ENCODE assay signal across 1 cellular context in the genomic region with DNA sequence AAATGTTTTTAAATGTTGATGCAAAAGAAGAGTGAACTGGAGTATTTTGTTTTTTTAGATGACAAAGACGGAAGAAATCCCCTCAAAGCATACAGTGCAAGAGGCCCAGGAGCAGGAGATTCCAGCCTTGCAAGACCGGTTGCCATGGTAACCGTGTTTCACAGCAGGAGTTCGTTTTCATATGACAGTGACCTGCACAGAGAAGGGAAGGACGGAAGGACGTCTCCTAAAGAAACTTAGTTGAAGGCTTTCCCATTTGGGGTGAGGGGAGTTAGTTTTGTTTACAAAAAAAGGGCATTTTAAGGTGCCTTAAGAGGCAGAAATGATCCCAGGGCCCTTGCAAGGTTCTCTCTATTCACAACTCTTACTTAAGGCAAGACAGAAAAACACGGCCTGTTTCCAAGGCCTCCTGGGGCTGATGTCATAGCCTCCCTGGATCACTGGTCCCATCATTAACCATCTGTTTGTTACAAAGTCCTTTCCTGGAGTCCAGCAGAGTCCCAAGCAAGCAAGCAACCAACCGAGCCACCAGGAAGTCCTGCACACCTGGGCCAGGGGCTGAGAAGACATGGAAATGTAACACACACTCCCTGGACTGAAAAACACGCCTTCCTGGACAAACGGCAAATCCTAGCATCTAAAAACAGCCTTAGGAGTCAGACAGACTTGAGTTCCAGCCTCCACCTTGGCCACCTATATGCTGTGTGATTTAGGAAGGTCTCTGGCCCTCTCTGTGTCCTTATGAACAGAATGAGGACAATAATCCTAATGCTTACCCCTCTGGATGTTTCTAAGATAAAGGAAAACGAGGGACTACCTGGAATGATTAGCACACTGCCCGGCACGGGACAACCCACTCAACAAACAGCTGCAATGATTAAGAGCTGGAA.
TF ChIP-seq lines count a peak whose summit lies in the region.

No MANE protein-coding gene starts in this region.

TF ChIP-seq in WTC11, 78 proteins besides CTCF, POLR2A, EP300 and RAD21 (continued from another document):
- TF ChIP-seq, protein P1, sequence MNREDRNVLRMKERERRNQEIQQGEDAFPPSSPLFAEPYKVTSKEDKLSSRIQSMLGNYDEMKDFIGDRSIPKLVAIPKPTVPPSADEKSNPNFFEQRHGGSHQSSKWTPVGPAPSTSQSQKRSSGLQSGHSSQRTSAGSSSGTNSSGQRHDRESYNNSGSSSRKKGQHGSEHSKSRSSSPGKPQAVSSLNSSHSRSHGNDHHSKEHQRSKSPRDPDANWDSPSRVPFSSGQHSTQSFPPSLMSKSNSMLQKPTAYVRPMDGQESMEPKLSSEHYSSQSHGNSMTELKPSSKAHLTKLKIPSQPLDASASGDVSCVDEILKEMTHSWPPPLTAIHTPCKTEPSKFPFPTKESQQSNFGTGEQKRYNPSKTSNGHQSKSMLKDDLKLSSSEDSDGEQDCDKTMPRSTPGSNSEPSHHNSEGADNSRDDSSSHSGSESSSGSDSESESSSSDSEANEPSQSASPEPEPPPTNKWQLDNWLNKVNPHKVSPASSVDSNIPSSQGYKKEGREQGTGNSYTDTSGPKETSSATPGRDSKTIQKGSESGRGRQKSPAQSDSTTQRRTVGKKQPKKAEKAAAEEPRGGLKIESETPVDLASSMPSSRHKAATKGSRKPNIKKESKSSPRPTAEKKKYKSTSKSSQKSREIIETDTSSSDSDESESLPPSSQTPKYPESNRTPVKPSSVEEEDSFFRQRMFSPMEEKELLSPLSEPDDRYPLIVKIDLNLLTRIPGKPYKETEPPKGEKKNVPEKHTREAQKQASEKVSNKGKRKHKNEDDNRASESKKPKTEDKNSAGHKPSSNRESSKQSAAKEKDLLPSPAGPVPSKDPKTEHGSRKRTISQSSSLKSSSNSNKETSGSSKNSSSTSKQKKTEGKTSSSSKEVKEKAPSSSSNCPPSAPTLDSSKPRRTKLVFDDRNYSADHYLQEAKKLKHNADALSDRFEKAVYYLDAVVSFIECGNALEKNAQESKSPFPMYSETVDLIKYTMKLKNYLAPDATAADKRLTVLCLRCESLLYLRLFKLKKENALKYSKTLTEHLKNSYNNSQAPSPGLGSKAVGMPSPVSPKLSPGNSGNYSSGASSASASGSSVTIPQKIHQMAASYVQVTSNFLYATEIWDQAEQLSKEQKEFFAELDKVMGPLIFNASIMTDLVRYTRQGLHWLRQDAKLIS (CRISPR knock-in tag; IDR thresholded peaks at IDR 0.05; ENCODE audit: borderline replicate concordance) = no peak
- TF ChIP-seq, protein P2, sequence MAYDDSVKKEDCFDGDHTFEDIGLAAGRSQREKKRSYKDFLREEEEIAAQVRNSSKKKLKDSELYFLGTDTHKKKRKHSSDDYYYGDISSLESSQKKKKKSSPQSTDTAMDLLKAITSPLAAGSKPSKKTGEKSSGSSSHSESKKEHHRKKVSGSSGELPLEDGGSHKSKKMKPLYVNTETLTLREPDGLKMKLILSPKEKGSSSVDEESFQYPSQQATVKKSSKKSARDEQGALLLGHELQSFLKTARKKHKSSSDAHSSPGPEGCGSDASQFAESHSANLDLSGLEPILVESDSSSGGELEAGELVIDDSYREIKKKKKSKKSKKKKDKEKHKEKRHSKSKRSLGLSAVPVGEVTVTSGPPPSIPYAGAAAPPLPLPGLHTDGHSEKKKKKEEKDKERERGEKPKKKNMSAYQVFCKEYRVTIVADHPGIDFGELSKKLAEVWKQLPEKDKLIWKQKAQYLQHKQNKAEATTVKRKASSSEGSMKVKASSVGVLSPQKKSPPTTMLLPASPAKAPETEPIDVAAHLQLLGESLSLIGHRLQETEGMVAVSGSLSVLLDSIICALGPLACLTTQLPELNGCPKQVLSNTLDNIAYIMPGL (CRISPR knock-in tag; IDR thresholded peaks at IDR 0.05) = no peak
- no peak for TF ChIP-seq GABPB1 (CRISPR knock-in tag; IDR thresholded peaks at IDR 0.05)
- no peak for TF ChIP-seq ZNF263 (CRISPR knock-in tag; IDR thresholded peaks at IDR 0.05; ENCODE audit: low read depth)
- TF ChIP-seq SP1 (CRISPR knock-in tag; conservative IDR thresholded peaks at IDR 0.05) = no peak
- no peak for TF ChIP-seq ZNF416 (CRISPR knock-in tag; IDR thresholded peaks at IDR 0.05)
- TF ChIP-seq ZBTB21 (CRISPR knock-in tag; IDR thresholded peaks at IDR 0.05; ENCODE audit: borderline replicate concordance) = no peak
